In the genomic region with DNA sequence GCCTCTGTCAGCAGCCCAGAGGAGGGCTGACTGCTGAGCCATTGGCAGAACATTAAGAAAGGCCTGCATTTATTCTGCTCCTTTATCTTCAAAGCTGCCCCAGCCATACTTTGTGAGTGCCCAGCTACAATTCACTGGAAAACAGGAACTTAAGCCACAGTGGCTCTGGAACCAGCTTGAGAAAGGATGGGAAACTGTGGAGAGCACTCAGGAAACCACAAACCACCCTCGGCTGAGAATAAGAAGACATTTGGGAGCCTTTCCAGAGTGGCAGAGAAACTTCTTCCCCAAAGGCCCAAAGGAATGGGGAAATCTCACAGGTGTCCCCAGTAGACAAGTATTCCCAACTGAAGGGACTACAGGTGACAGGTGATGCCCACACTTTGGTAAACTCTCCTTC, we compare ENCODE assay signal across 14 cellular contexts. TPM values are rescaled to one million over a fixed set of nuclear protein-coding genes. Genes with fewer than 3 reads are reported as not detected.
DNase-seq lines count a peak whose midpoint lies in the region; ATAC-seq and TF ChIP-seq lines count a peak whose summit lies in the region.
"Had no signal": no experiment of that assay in that cellular context is flagged by ENCODE, and none has a peak within 500 bp of the region (broad histone marks: within the 10 kb centered on the region; RNA-seq: fewer than 3 reads in every experiment).

No MANE protein-coding gene starts in this region.

- TF ChIP-seq CTCF in AG10803 (conservative IDR thresholded peaks at IDR 0.05; ENCODE audit: low read length) (no peak), lower lobe of right lung (IDR thresholded peaks at IDR 0.05) (no peak), lower leg skin (IDR thresholded peaks at IDR 0.05) (no peak), sigmoid colon (IDR thresholded peaks at IDR 0.05) (no peak)

- no peaks in the 10 kb centered on the region for H3K9me3 Mint-ChIP-seq in activated CD4-positive, alpha-beta memory T cell treated with anti-CD3 and anti-CD28 coated beads for 36 hours
- H3K9me3 Mint-ChIP-seq: activated T-cell treated with anti-CD3 and anti-CD28 coated beads, Interleukin-2, amount 50 U/mL, for 4 hours; CD8-positive, alpha-beta memory T cell; T-cell had no signal

- H3K9me2 ChIP-seq in Karpas-422 (replicated peaks; ENCODE audit: insufficient read depth, low read length), result no peaks in the 10 kb centered on the region

- no peaks in the 10 kb centered on the region for H3K36me3 Mint-ChIP-seq in activated CD4-positive, alpha-beta memory T cell treated with anti-CD3 and anti-CD28 coated beads for 36 hours
- H3K36me3 Mint-ChIP-seq: CD8-positive, alpha-beta memory T cell; T-cell had no signal

- peak in 1 of 2 donors; percentile 9 for ATAC-seq in lower lobe of right lung

- no peaks in the 10 kb centered on the region for H3K27me3 Mint-ChIP-seq in activated CD4-positive, alpha-beta memory T cell treated with anti-CD3 and anti-CD28 coated beads for 36 hours
- H3K27me3 Mint-ChIP-seq: T-cell had no signal

- H2AFZ ChIP-seq in Karpas-422 (ENCODE audit: low read length), result no peak overlapping the region

- TF ChIP-seq EP300 in sigmoid colon (IDR thresholded peaks at IDR 0.05), result no peak

- intact Hi-C loops in activated CD4-positive, alpha-beta memory T cell treated with anti-CD3 and anti-CD28 coated beads for 36 hours (cut with micrococcal nuclease), result loop anchor here (2.0 kb wide), 2 partner anchors 22 to 96 kb away; no protein-coding TSS in a partner anchor
- intact Hi-C loops in lower lobe of right lung (cut with DNase I), result no loop called here
- intact Hi-C loops in lower leg skin (cut with DNase I; ENCODE audit: low total_unique reads), result no loop called here
- intact Hi-C loops in posterior vena cava (cut with DNase I), result no loop called here
- intact Hi-C loops in sigmoid colon (cut with DNase I), result no loop called here

- H3K9me3 ChIP-seq in Karpas-422 (ENCODE audit: low read length) (no peaks in the 10 kb centered on the region), lower lobe of right lung (no peaks in the 10 kb centered on the region), sigmoid colon (no peaks in the 10 kb centered on the region)
- H3K9me3 ChIP-seq: mucosa of descending colon had no signal

- WGBS in lower leg skin, 2 donors, result 47 to 50% methylated on average over 1 of the region's 1 CpG
- WGBS in sigmoid colon, 2 donors, result 66 to 90% methylated on average over 1 of the region's 1 CpG

- H3K79me2 ChIP-seq in Karpas-422 (ENCODE audit: low read length), result no peaks in the 10 kb centered on the region

- H3K4me3 Mint-ChIP-seq in activated CD4-positive, alpha-beta memory T cell treated with anti-CD3 and anti-CD28 coated beads for 36 hours, result peak overlapping the region; percentile 30
- H3K4me3 Mint-ChIP-seq: activated T-cell treated with anti-CD3 and anti-CD28 coated beads, Interleukin-2, amount 50 U/mL, for 4 hours; CD8-positive, alpha-beta memory T cell; T-cell had no signal

- peaks cover 60% of the 10 kb centered on the region for H3K4me1 Mint-ChIP-seq in activated CD4-positive, alpha-beta memory T cell treated with anti-CD3 and anti-CD28 coated beads for 36 hours (ENCODE audit: low read depth)

- CTCF ChIA-PET in activated CD4-positive, alpha-beta memory T cell treated with anti-CD3 and anti-CD28 coated beads for 36 hours (lab: Charles Lee), result interaction anchor here (0.8 to 2.4 kb wide), 3 partner anchors 23 to 97 kb away, joined by 3 to 13 read pairs (median 3); no protein-coding TSS in a partner anchor

- H3K36me3 ChIP-seq in Karpas-422 (ENCODE audit: insufficient read depth, low read length), result no peaks in the 10 kb centered on the region
- H3K36me3 ChIP-seq in lower lobe of right lung, result no peaks in the 10 kb centered on the region
- no peaks in the 10 kb centered on the region for H3K36me3 ChIP-seq in sigmoid colon

- no peak for TF ChIP-seq POLR2A in lower leg skin (IDR thresholded peaks at IDR 0.05)
- TF ChIP-seq POLR2A in sigmoid colon (IDR thresholded peaks at IDR 0.05), result no peak

- H3K4me3 ChIP-seq in AG10803 (ENCODE audit: low read length) (no peak overlapping the region), Karpas-422 (ENCODE audit: low read length) (no peak overlapping the region), lower lobe of right lung (no peak overlapping the region), lower leg skin (ENCODE audit: low read depth, poor library complexity, severe bottlenecking) (no peak overlapping the region), sigmoid colon (no peak overlapping the region)
- H3K4me3 ChIP-seq: mucosa of descending colon had no signal

- DNase-seq in AG10803 (ENCODE audit: low read depth) (peak; percentile 57), Karpas-422 (peak; percentile 23), lower lobe of right lung (no peak), lower leg skin (ENCODE audit: low spot score in 2 of 2) (no peak), posterior vena cava (ENCODE audit: low spot score) (no peak), sigmoid colon (no peak)
- DNase-seq in activated CD4-positive, alpha-beta memory T cell treated with anti-CD3 and anti-CD28 coated beads for 36 hours, result no peak
- no peak for DNase-seq in activated CD4-positive, alpha-beta T cell treated with anti-CD3 and anti-CD28 coated beads for 48 hours
- DNase-seq: CD8-positive, alpha-beta memory T cell; hippocampal formation; NCI-H446 treated with DMSO at 0.1 percent for 48 hours had no signal

- H3K27me3 ChIP-seq in Karpas-422 (ENCODE audit: low read length) (no peaks in the 10 kb centered on the region), lower lobe of right lung (ENCODE audit: low read depth) (no peaks in the 10 kb centered on the region), sigmoid colon (no peaks in the 10 kb centered on the region)

- no peaks in the 10 kb centered on the region for H3K4me1 ChIP-seq in Karpas-422 (ENCODE audit: low read length)
- H3K4me1 ChIP-seq in lower lobe of right lung, result peaks cover 85% of the 10 kb centered on the region
- peaks cover 0 to 48% (median 30%) of the 10 kb centered on the region in 4 donors for H3K4me1 ChIP-seq in sigmoid colon

- H3K27ac ChIP-seq in Karpas-422 (ENCODE audit: low read length) (no peak overlapping the region), lower lobe of right lung (peak overlapping the region; percentile 31), sigmoid colon (no peak overlapping the region)

- POLR2A ChIA-PET in activated CD4-positive, alpha-beta memory T cell treated with anti-CD3 and anti-CD28 coated beads for 36 hours (lab: Charles Lee), result interaction anchor here (0.5 kb wide), 2 partner anchors 25 to 71 kb away, joined by 3 to 4 read pairs; a partner anchor contains a TSS

- no peaks in the 10 kb centered on the region for H4K20me1 ChIP-seq in Karpas-422 (ENCODE audit: insufficient read depth, low read depth, low read length)

- peak overlapping the region; percentile 50 for H3K27ac Mint-ChIP-seq in activated CD4-positive, alpha-beta memory T cell treated with anti-CD3 and anti-CD28 coated beads for 36 hours
- H3K27ac Mint-ChIP-seq: T-cell had no signal

- H3K4me2 ChIP-seq in Karpas-422 (ENCODE audit: low read depth, low read length, poor library complexity, severe bottlenecking), result no peak overlapping the region

- H3K9ac ChIP-seq in Karpas-422 (ENCODE audit: low read length), result no peak overlapping the region

RNA-seq across cellular contexts. Expression of a gene that starts 1.8 kb away (rescaled TPM):
- 0.04 and 1.3 TPM in 2 replicates for total RNA-seq in Karpas-422 (2014; rRNA removed; shearing (Covaris generic); ENCODE audit: low replicate concordance)
- total RNA-seq in activated CD4-positive, alpha-beta memory T cell treated with anti-CD3 and anti-CD28 coated beads for 36 hours, result 10 to 100 TPM; 14.6 to 14.7 TPM
- total RNA-seq in lower lobe of right lung (47.2 TPM), lower leg skin (100 to 1,000 TPM in 3 of 4 donors, 10 to 100 TPM in 1; 70.0 to 181 (median 123) TPM), posterior vena cava (1 to 10 TPM; 1.5 TPM), sigmoid colon (under 1 TPM in 3 of 4 donors, not detected in 1; 0.14 to 0.55 (median 0.16) TPM)
- polyA plus RNA-seq in sigmoid colon, result 10 to 100 TPM; 18.0 to 49.4 (median 21.0) TPM

RNA-seq across cellular contexts. Expression of a gene that starts 24.8 kb away (rescaled TPM):
- total RNA-seq in Karpas-422 (2014; rRNA removed; shearing (Covaris generic); ENCODE audit: low replicate concordance), result 6.9 and 17.2 TPM in 2 replicates
- total RNA-seq in activated CD4-positive, alpha-beta memory T cell treated with anti-CD3 and anti-CD28 coated beads for 36 hours, result 10 to 100 TPM; 92.7 to 93.1 TPM
- total RNA-seq in lower lobe of right lung (19.9 TPM), lower leg skin (10 to 100 TPM in 3 of 4 donors, 1 to 10 TPM in 1; 4.9 to 68.7 (median 30.5) TPM), posterior vena cava (10 to 100 TPM; 12.5 to 35.0 TPM), sigmoid colon (10 to 100 TPM; 19.3 to 33.5 (median 21.5) TPM)
- polyA plus RNA-seq in sigmoid colon, result 10 to 100 TPM; 25.2 to 70.5 (median 59.3) TPM
- polyA plus RNA-seq: CD8-positive, alpha-beta memory T cell had no signal

RNA-seq across cellular contexts. Expression of a gene that starts 54.2 kb away (rescaled TPM):
- total RNA-seq in Karpas-422 (2014; rRNA removed; shearing (Covaris generic); ENCODE audit: low replicate concordance), result not detected in 2 replicates
- 10 to 100 TPM; 22.4 to 23.9 TPM for total RNA-seq in activated CD4-positive, alpha-beta memory T cell treated with anti-CD3 and anti-CD28 coated beads for 36 hours
- 11.6 TPM for total RNA-seq in lower lobe of right lung
- total RNA-seq in lower leg skin, result 100 to 1,000 TPM in 1 of 4 donors, 10 to 100 TPM in 3; 37.1 to 166 (median 55.9) TPM
- total RNA-seq in posterior vena cava, result 10 to 100 TPM; 14.8 to 17.2 TPM
- 10 to 100 TPM in 1 of 4 donors, 1 to 10 TPM in 3; 2.0 to 10.0 (median 3.7) TPM for total RNA-seq in sigmoid colon
- polyA plus RNA-seq in sigmoid colon, result 1 to 10 TPM in 2 of 3 donors, not detected in 1; 2.2 to 2.4 TPM

Comparison
In these comparisons a context has a peak if more than half of its experiments do, and no peak if none do; other contexts are left out.
1. DNase-seq: peak in AG10803 (single experiment) and Karpas-422 (single experiment); none in activated CD4-positive, alpha-beta memory T cell treated with anti-CD3 and anti-CD28 coated beads for 36 hours (single experiment), lower lobe of right lung (single experiment), lower leg skin (0 of 2), posterior vena cava (single experiment), sigmoid colon (single experiment) and activated CD4-positive, alpha-beta T cell treated with anti-CD3 and anti-CD28 coated beads for 48 hours (single experiment).